In the genomic region with DNA sequence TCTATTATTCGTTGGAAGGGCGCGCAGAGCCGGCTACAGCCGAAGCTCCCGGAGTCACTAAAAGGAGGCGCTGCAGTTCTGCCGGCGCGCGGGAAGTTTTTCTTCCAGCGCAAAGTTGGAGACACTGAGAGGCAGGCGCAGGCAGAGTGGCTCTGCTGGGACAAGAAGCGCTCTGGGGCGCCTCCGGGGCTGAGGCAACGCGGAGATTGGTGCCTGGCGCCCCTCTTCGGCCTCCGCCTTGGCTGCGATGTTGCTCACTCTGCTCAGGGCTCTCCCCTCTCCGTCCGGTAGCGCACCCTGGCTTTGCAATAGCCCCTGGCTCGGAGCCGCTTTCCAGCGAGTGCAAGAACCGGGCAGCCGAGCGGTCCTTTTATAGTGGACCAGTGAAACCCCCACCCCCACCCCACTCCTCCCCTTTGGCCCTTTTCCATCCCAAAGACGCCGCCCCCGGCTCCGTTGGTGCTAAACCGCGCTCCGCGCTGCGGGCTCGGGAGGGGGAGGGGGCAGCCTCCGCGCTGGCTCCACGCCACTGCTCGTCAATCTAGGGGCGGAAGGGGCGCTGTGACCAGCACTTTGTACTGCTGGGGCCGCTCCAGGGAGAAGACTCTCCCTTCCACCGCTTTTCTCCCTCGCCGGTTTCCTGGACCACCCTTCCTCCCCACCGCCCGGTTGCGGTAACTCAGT, we compare ENCODE assay signal across 9 cellular contexts. TPM values are rescaled to one million over a fixed set of nuclear protein-coding genes. Genes with fewer than 3 reads are reported as not detected.
DNase-seq lines count a peak whose midpoint lies in the region; ATAC-seq and TF ChIP-seq lines count a peak whose summit lies in the region.
"Had no signal": no experiment of that assay in that cellular context is flagged by ENCODE, and none has a peak within 500 bp of the region (broad histone marks: within the 10 kb centered on the region; RNA-seq: fewer than 3 reads in every experiment).

Gene ADAMTS1, minus strand, starts transcription at position 344 of the 684 bp plus-strand sequence. CDS start 455 bp downstream, outside the sequence.

- WGBS in HUES64: under 1% methylated on average over 54 of the region's 54 CpGs
- 0% methylated on average over 8 of the region's 54 CpGs for WGBS in esophagus muscularis mucosa

- TF ChIP-seq CTCF in WTC11 (IDR thresholded peaks at IDR 0.05): no peak
- peak in 1 of 3 experiments; percentile 3 for TF ChIP-seq CTCF in esophagus muscularis mucosa (IDR thresholded peaks at IDR 0.05)
- TF ChIP-seq CTCF in mesothelial cell of epicardium (IDR thresholded peaks at IDR 0.05; ENCODE audit: unreplicated experiment): no peak
- TF ChIP-seq CTCF in thoracic aorta (IDR thresholded peaks at IDR 0.05): no peak
- no peak for TF ChIP-seq CTCF in GM20000 (IDR thresholded peaks at IDR 0.05; ENCODE audit: extremely low read depth, missing control alignments)

- peak; percentile 45 to 96 (median 89) for DNase-seq in C1 segment of cervical spinal cord (lab: John Stamatoyannopoulos, UW)
- DNase-seq in WTC11 (ENCODE audit: low spot score): peak; percentile 88
- DNase-seq in esophagus muscularis mucosa (ENCODE audit: extremely low spot score): peak; percentile 98
- DNase-seq in mesothelial cell of epicardium (ENCODE audit: low spot score in 2 of 2, unreplicated experiment in 2 of 2): peak; percentile 80 to 92
- peak; percentile 77 for DNase-seq in thoracic aorta (ENCODE audit: low spot score)
- DNase-seq in GM20000 (ENCODE audit: low spot score): no peak

- peaks cover 23% of the 10 kb centered on the region for H3K36me3 Mint-ChIP-seq in WTC11
- peaks cover 18% of the 10 kb centered on the region for H3K36me3 Mint-ChIP-seq in mesothelial cell of epicardium

- peak within 1 kb of the TSS; percentile 89 for H3K9ac ChIP-seq in HUES64 (ENCODE audit: low read depth, low read length)

- H3K36me3 ChIP-seq in HUES64 (ENCODE audit: insufficient read depth, low read length): peaks cover 22% of the 10 kb centered on the region
- peaks cover 4 to 37% (median 22%) of the 10 kb centered on the region in 4 donors for H3K36me3 ChIP-seq in esophagus muscularis mucosa
- peaks cover 13% of the 10 kb centered on the region for H3K36me3 ChIP-seq in thoracic aorta

- H3K4me1 ChIP-seq in HUES64 (ENCODE audit: insufficient read depth, low read length) (peaks cover 20% of the 10 kb centered on the region), esophagus muscularis mucosa (peaks cover 19 to 44% (median 42%) of the 10 kb centered on the region in 4 donors), thoracic aorta (ENCODE audit: control insufficient read depth in 1 of 2, low read depth in 2 of 2) (peaks cover 3 to 22% of the 10 kb centered on the region in 2 donors)

- H3K4me3 ChIP-seq in HUES64 (ENCODE audit: low read length) (peak within 1 kb of the TSS; percentile 74), esophagus muscularis mucosa (peak within 1 kb of the TSS; percentile 70 to 85 (median 78)), thoracic aorta (peak within 1 kb of the TSS; percentile 87)

- TF ChIP-seq EP300 in esophagus muscularis mucosa (IDR thresholded peaks at IDR 0.05): no peak

- H3K4me1 Mint-ChIP-seq in WTC11 (peaks cover 33% of the 10 kb centered on the region), mesothelial cell of epicardium (peaks cover 44% of the 10 kb centered on the region)

- intact Hi-C loops in esophagus muscularis mucosa (cut with DNase I): loop anchor here (5.0 kb wide), 1 partner anchor 1902 kb away; no protein-coding TSS in a partner anchor

- H3K27ac Mint-ChIP-seq in WTC11 (peak within 1 kb of the TSS; percentile 90), mesothelial cell of epicardium (peak within 1 kb of the TSS; percentile 99)

- H3K27me3 Mint-ChIP-seq in WTC11 (ENCODE audit: low read depth) (peaks cover 7% of the 10 kb centered on the region), mesothelial cell of epicardium (ENCODE audit: low read depth) (no peaks in the 10 kb centered on the region)

- POLR2A ChIA-PET in WTC11 (lab: Charles Lee): interaction anchor here (0.9 to 1.5 kb wide), 5 partner anchors 8 to 122 kb away, joined by 3 to 7 read pairs (median 4); partner anchors contain the start of gene ADAMTS5

- H3K27me3 ChIP-seq in HUES64 (ENCODE audit: insufficient read depth, low read length) (peaks cover 26% of the 10 kb centered on the region), esophagus muscularis mucosa (no peaks in the 10 kb centered on the region), thoracic aorta (replicated peaks; ENCODE audit: insufficient read depth) (no peaks in the 10 kb centered on the region)

- H3K9me3 ChIP-seq in HUES64 (ENCODE audit: insufficient read depth, low read depth, low read length): no peaks in the 10 kb centered on the region
- no peaks in the 10 kb centered on the region for H3K9me3 ChIP-seq in esophagus muscularis mucosa
- H3K9me3 ChIP-seq in thoracic aorta: no peaks in the 10 kb centered on the region

- CTCF ChIA-PET in WTC11 (lab: Charles Lee): interaction anchor here (0.9 to 2.7 kb wide), 12 partner anchors 11 to 1104 kb away, joined by 3 to 13 read pairs (median 5); partner anchors contain the start of gene ADAMTS5

- ATAC-seq in WTC11 (peak; percentile 69), thoracic aorta (ENCODE audit: insufficient number of reproducible peaks, low FRiP score, low read depth) (peak; percentile 52), HG03108 (IDR thresholded peaks at IDR 0.05; ENCODE audit: unreplicated experiment) (no peak)

- no peaks in the 10 kb centered on the region for H3K9me3 Mint-ChIP-seq in WTC11
- no peaks in the 10 kb centered on the region for H3K9me3 Mint-ChIP-seq in mesothelial cell of epicardium

- H3K27ac ChIP-seq in HUES64 (ENCODE audit: low read depth, low read length) (peak within 1 kb of the TSS; percentile 69), esophagus muscularis mucosa (replicated peaks in 1 of 4) (peak within 1 kb of the TSS; percentile 94 to 97 (median 96)), thoracic aorta (peak within 1 kb of the TSS; percentile 91 to 97)

- TF ChIP-seq POLR2A in esophagus muscularis mucosa (IDR thresholded peaks at IDR 0.05; ENCODE audit: low read depth): peak; percentile 97

- peak within 1 kb of the TSS; percentile 89 for H3K4me3 Mint-ChIP-seq in WTC11
- peak within 1 kb of the TSS; percentile 95 for H3K4me3 Mint-ChIP-seq in mesothelial cell of epicardium

TF ChIP-seq in WTC11, 78 proteins besides CTCF, POLR2A, EP300 and RAD21 (continues in another document):
- no peak; the same call in 1 of the 2 replicates for TF ChIP-seq ZBTB43 (CRISPR knock-in tag; IDR thresholded peaks at IDR 0.05)
- peak; percentile 77 for TF ChIP-seq ETV6 (CRISPR knock-in tag; IDR thresholded peaks at IDR 0.05)
- TF ChIP-seq, protein P1, sequence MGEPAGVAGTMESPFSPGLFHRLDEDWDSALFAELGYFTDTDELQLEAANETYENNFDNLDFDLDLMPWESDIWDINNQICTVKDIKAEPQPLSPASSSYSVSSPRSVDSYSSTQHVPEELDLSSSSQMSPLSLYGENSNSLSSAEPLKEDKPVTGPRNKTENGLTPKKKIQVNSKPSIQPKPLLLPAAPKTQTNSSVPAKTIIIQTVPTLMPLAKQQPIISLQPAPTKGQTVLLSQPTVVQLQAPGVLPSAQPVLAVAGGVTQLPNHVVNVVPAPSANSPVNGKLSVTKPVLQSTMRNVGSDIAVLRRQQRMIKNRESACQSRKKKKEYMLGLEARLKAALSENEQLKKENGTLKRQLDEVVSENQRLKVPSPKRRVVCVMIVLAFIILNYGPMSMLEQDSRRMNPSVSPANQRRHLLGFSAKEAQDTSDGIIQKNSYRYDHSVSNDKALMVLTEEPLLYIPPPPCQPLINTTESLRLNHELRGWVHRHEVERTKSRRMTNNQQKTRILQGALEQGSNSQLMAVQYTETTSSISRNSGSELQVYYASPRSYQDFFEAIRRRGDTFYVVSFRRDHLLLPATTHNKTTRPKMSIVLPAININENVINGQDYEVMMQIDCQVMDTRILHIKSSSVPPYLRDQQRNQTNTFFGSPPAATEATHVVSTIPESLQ (CRISPR knock-in tag; IDR thresholded peaks at IDR 0.05): no peak
- TF ChIP-seq IRF1 (CRISPR knock-in tag; IDR thresholded peaks at IDR 0.05): peak; percentile 49; the same call in 1 of the 2 replicates
- no peak for TF ChIP-seq ZNF671 (CRISPR knock-in tag; IDR thresholded peaks at IDR 0.05)

RNA-seq across cellular contexts. Expression of gene ADAMTS1, which starts in this region (rescaled TPM):
- 8.1 TPM for polyA plus RNA-seq in HUES64 (2013, experiment 1 of 2)
- 12.5 TPM for polyA plus RNA-seq in HUES64 (2013, experiment 2 of 2)
- total RNA-seq in WTC11 (2021): 16.9 to 35.6 TPM (median 20.4 TPM) in 3 replicates
- 100 to 1,000 TPM in 2 of 4 donors, 10 to 100 TPM in 2; 60.6 to 164 (median 123) TPM for total RNA-seq in esophagus muscularis mucosa
- total RNA-seq in mesothelial cell of epicardium: 67.8 to 77.6 TPM (median 72.7 TPM) in 3 replicates
- total RNA-seq in thoracic aorta: 100 to 1,000 TPM; 310 to 357 TPM
- total RNA-seq: HT1080 had no signal
